23 cellular contexts compared by ENCODE assay signal in the genomic region with DNA sequence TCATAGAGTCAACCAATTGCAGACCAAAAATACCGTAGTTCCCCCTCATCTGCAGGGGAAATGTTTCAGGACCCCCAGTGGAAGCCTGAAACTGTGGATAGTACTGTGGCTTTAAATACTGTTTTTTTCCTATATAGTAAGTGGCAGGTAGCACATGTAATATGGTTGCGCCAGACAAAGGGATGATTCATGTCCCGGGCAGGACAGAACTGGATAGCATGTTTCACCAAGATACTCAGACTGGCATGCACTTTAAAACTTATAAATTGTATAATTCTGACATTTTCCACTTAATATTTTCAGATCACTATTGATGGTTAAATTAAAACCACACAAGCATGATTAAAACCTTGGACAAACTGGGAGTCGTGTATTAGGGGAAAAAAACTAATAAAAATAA.
"Had no signal": no experiment of that assay in that cellular context is flagged by ENCODE, and none has a peak within 500 bp of the region (broad histone marks: within the 10 kb centered on the region; RNA-seq: fewer than 3 reads in every experiment).

No MANE protein-coding gene starts in this region.

- H3K4me1 ChIP-seq: colonic mucosa, heart left ventricle, uterus had no signal

- H3K27ac ChIP-seq: colonic mucosa, heart left ventricle, ovary, right lobe of liver, uterus had no signal

- H3K27me3 ChIP-seq: colonic mucosa, heart left ventricle, ovary, right lobe of liver, uterus had no signal

- DNase-seq: activated CD4-positive, alpha-beta memory T cell treated with anti-CD3 and anti-CD28 coated beads for 36 hours; activated CD4-positive, alpha-beta T cell treated with anti-CD3 and anti-CD28 coated beads, Interleukin-2, amount 10 ng/mL, durations not matched to agents 24 days and 14 days; activated CD4-positive, CD25-positive, alpha-beta regulatory T cell treated with anti-CD3 and anti-CD28 coated beads, Interleukin-2, amount 50 U/mL, for 72 hours; activated CD8-positive, alpha-beta memory T cell treated with anti-CD3 and anti-CD28 coated beads, Interleukin-2, amount 50 U/mL, for 48 hours; activated gamma-delta T cell treated with Interleukin-2 at 50 U/mL for 16 hours; activated naive CD8-positive, alpha-beta T cell treated with anti-CD3 and anti-CD28 coated beads, Interleukin-2, amount 50 U/mL, for 24 hours; activated T-cell treated with anti-CD3 and anti-CD28 coated beads, Interleukin-2, amount 50 U/mL, for 24 hours; colonic mucosa; effector CD8-positive, alpha-beta T cell; erythroblast; heart left ventricle; hypothalamus; immature natural killer cell; midbrain; naive thymus-derived CD4-positive, alpha-beta T cell; ovary; right lobe of liver; stimulated activated CD4-positive, alpha-beta T cell treated with anti-CD3 and anti-CD28 coated beads, Interleukin-4, amount 100 ng/mL, for 1 hour; stimulated activated naive CD8-positive, alpha-beta T cell treated with anti-CD3 and anti-CD28 coated beads, Interleukin-15, amount 100 ng/mL, for 72 hours; substantia nigra; T-helper 9 cell; uterus had no signal

- H3K9me3 ChIP-seq: colonic mucosa, heart left ventricle, ovary, right lobe of liver, uterus had no signal

- H3K36me3 ChIP-seq: colonic mucosa, heart left ventricle, ovary, right lobe of liver, uterus had no signal

- H3K4me3 ChIP-seq: colonic mucosa, heart left ventricle, ovary, right lobe of liver, uterus had no signal

- ATAC-seq: activated naive CD8-positive, alpha-beta T cell treated with anti-CD3 and anti-CD28 coated beads, Interleukin-2, amount 50 U/mL, for 24 hours; heart left ventricle; naive thymus-derived CD4-positive, alpha-beta T cell; right lobe of liver; stimulated activated effector memory CD8-positive, alpha-beta T cell treated with anti-CD3 and anti-CD28 coated beads, Interleukin-12 subunit alpha, Interleukin-12 subunit beta, amount 100 ng/mL, for 72 hours; stimulated activated naive CD8-positive, alpha-beta T cell treated with anti-CD3 and anti-CD28 coated beads, Interleukin-15, amount 100 ng/mL, for 72 hours had no signal
